Comparison of ENCODE assay signal across 8 cellular contexts in genomic region chr3:8663177-8664061, GRCh38.
DNase-seq lines count a peak whose midpoint lies in the region; ATAC-seq and TF ChIP-seq lines count a peak whose summit lies in the region.

No MANE protein-coding gene starts in this region.

- no peaks in the 10 kb centered on the region for H3K9me2 ChIP-seq in DOHH2 (replicated peaks; ENCODE audit: control insufficient read depth, low read length)

- H4K20me1 ChIP-seq in DOHH2 (ENCODE audit: control insufficient read depth, insufficient read depth, low read depth, low read length), result no peaks in the 10 kb centered on the region

- H3K27me3 ChIP-seq in DOHH2 (ENCODE audit: control insufficient read depth, low read length), result no peaks in the 10 kb centered on the region

- ATAC-seq in HG02852 (IDR thresholded peaks at IDR 0.05; ENCODE audit: unreplicated experiment) (peak; percentile 37), HG02884 (IDR thresholded peaks at IDR 0.05; ENCODE audit: unreplicated experiment) (no peak)

- no peaks in the 10 kb centered on the region for H3K79me2 ChIP-seq in DOHH2 (ENCODE audit: control insufficient read depth, low read length)

- peaks cover 86% of the 10 kb centered on the region for H3K4me1 ChIP-seq in DOHH2 (ENCODE audit: control insufficient read depth, low read length)

- peak; percentile 81 for TF ChIP-seq CTCF in 22Rv1 (IDR thresholded peaks at IDR 0.05)
- peak; percentile 60 for TF ChIP-seq CTCF in DOHH2 (IDR thresholded peaks at IDR 0.05; ENCODE audit: low read depth, low read length, poor library complexity, severe bottlenecking)

- H3K9me3 ChIP-seq in DOHH2 (ENCODE audit: control insufficient read depth, insufficient read depth, low read length), result no peaks in the 10 kb centered on the region

- DNase-seq in NCI-H748 treated with DMSO at 0.1 percent for 48 hours (lab: John Stamatoyannopoulos, UW) (peak; percentile 10), amniotic epithelial cell (ENCODE audit: low read depth) (peak; percentile 47), hypothalamus (lab: John Stamatoyannopoulos, UW) (peak in 28 of 51 donors; percentile 1 to 62 (median 30))
- peak; percentile 41 for DNase-seq in stimulated activated CD4-positive, alpha-beta T cell treated with anti-CD3 and anti-CD28 coated beads, Interleukin-1b, Interleukin-23, amount 100 ng/mL, for 48 hours

- H3K4me2 ChIP-seq in DOHH2 (ENCODE audit: low read length), result no peak overlapping the region

- H3K27ac ChIP-seq in 22Rv1, result no peak overlapping the region
- no peak overlapping the region for H3K27ac ChIP-seq in DOHH2 (ENCODE audit: low read depth, low read length)

- H3F3A ChIP-seq in DOHH2 (ENCODE audit: control insufficient read depth, insufficient read depth), result no peaks in the 10 kb centered on the region; the same call in 1 of the 2 replicates

- H3K36me3 ChIP-seq in DOHH2 (ENCODE audit: control insufficient read depth, low read length), result no peaks in the 10 kb centered on the region

- H3K4me3 ChIP-seq in DOHH2 (ENCODE audit: low read length), result no peak overlapping the region
